8 cellular contexts compared by ENCODE assay signal in genomic region chr3:29282431-29283296, GRCh38. TPM values are rescaled to one million over a fixed set of nuclear protein-coding genes. Genes with fewer than 3 reads are reported as not detected.
DNase-seq lines count a peak whose midpoint lies in the region; TF ChIP-seq lines count a peak whose summit lies in the region.

No MANE protein-coding gene starts in this region.

- H3K9me3 ChIP-seq in endodermal cell (ENCODE audit: control insufficient read depth, low read length): no peaks in the 10 kb centered on the region
- H3K9me3 ChIP-seq in osteoblast (ENCODE audit: low read depth, low read length): no peaks in the 10 kb centered on the region
- no peaks in the 10 kb centered on the region for H3K9me3 ChIP-seq in PC-9 (ENCODE audit: insufficient read depth, low read depth)

- 46 to 55% methylated on average over 6 to 13 of the region's 14 CpGs for WGBS in endodermal cell (ENCODE audit: insufficient coverage in 1 of 2, insufficient read length in 1 of 2), 2 experiments

- POLR2A ChIA-PET in PC-9 (lab: Charles Lee; ENCODE audit: unreplicated experiment): no interaction called here

- peaks cover 3% of the 10 kb centered on the region for H3K27me3 Mint-ChIP-seq in endodermal cell (ENCODE audit: insufficient read depth)

- no peak overlapping the region for H3K9ac ChIP-seq in endodermal cell (ENCODE audit: extremely low read depth, low read length, poor library complexity, severe bottlenecking)

- BruUV-seq in PC-9 (replicated peaks; lab: Mats Ljungman, UMichigan): no TSS peak

- CTCF ChIA-PET in PC-9 (lab: Charles Lee): no interaction called here

- peak overlapping the region; percentile 72 for H3K4me3 ChIP-seq in endodermal cell (ENCODE audit: low read length)
- peak overlapping the region; percentile 93 for H3K4me3 ChIP-seq in osteoblast (ENCODE audit: insufficient read depth, low read length)
- no peak overlapping the region for H3K4me3 ChIP-seq in PC-9

- no peaks in the 10 kb centered on the region for H3K36me3 Mint-ChIP-seq in endodermal cell (ENCODE audit: low read depth)

- H3K4me1 ChIP-seq in endodermal cell (ENCODE audit: control insufficient read depth, insufficient read depth, low read length) (peaks cover 3% of the 10 kb centered on the region), osteoblast (ENCODE audit: insufficient read depth, low read length) (peaks cover 33% of the 10 kb centered on the region), PC-9 (replicated peaks; ENCODE audit: insufficient read depth) (no peaks in the 10 kb centered on the region; the same call in 1 of the 2 replicates)

- H3K27ac Mint-ChIP-seq in endodermal cell: peak overlapping the region; percentile 53

- H3K27me3 ChIP-seq in endodermal cell (ENCODE audit: control insufficient read depth, insufficient read depth, low read length, poor library complexity, severe bottlenecking) (no peaks in the 10 kb centered on the region), osteoblast (ENCODE audit: insufficient read depth, low read length) (no peaks in the 10 kb centered on the region), PC-9 (ENCODE audit: insufficient read depth, low read depth) (no peaks in the 10 kb centered on the region)

- TF ChIP-seq CTCF in endodermal cell (conservative IDR thresholded peaks at IDR 0.05): no peak
- no peak for TF ChIP-seq CTCF in osteoblast (IDR thresholded peaks at IDR 0.05; ENCODE audit: extremely low read depth, low read depth, low read length)
- TF ChIP-seq CTCF in PC-9 (conservative IDR thresholded peaks at IDR 0.05): no peak

- peak overlapping the region; percentile 31 for H2AFZ ChIP-seq in osteoblast (ENCODE audit: low read length)
- H2AFZ ChIP-seq in PC-9: no peak overlapping the region

- H3K4me3 Mint-ChIP-seq in endodermal cell: peak overlapping the region; percentile 65

- peak; percentile 62 for DNase-seq in Caki2 (ENCODE audit: low read depth)
- peak; percentile 28 for DNase-seq in NAMALWA (ENCODE audit: low spot score)
- DNase-seq in endodermal cell: peak; percentile 54
- DNase-seq in osteoblast (ENCODE audit: insufficient read length, low spot score, missing footprints): no peak
- no peak for DNase-seq in SHP77 treated with DMSO at 0.1 percent for 48 hours (lab: John Stamatoyannopoulos, UW)
- no peak for DNase-seq in dedifferentiated amniotic fluid mesenchymal stem cell (ENCODE audit: extremely low spot score)
- DNase-seq in PC-9: no peak
- DNase-seq in NCI-H2081 treated with DMSO at 0.1 percent for 48 hours (lab: John Stamatoyannopoulos, UW): no peak

- H3K4me1 Mint-ChIP-seq in endodermal cell: peaks cover 33% of the 10 kb centered on the region

- H3K79me2 ChIP-seq in osteoblast (ENCODE audit: insufficient read depth, low read length) (peaks cover 65% of the 10 kb centered on the region), PC-9 (ENCODE audit: low read depth) (no peaks in the 10 kb centered on the region)

- in situ Hi-C loops in Caki2 (cut with HindIII; ENCODE audit: low pct_unique_long_range_greater_than_20kb, low sequenced_read_pairs): no loop called here

- H3K36me3 ChIP-seq in endodermal cell (ENCODE audit: control insufficient read depth, insufficient read depth, low read length): no peaks in the 10 kb centered on the region
- no peaks in the 10 kb centered on the region for H3K36me3 ChIP-seq in osteoblast (ENCODE audit: insufficient read depth, low read length)
- no peaks in the 10 kb centered on the region for H3K36me3 ChIP-seq in PC-9 (ENCODE audit: low read depth)

- intact Hi-C loops in PC-9 (cut with micrococcal nuclease; ENCODE audit: unreplicated experiment): no loop called here

- no peaks in the 10 kb centered on the region for H3K9me3 Mint-ChIP-seq in endodermal cell

- no peaks in the 10 kb centered on the region for H3K9me2 ChIP-seq in PC-9 (ENCODE audit: insufficient read depth)

- H4K20me1 ChIP-seq in osteoblast (ENCODE audit: insufficient read depth, low read length): no peaks in the 10 kb centered on the region
- H4K20me1 ChIP-seq in PC-9 (ENCODE audit: insufficient read depth): no peaks in the 10 kb centered on the region

- peak overlapping the region; percentile 80 for H3K27ac ChIP-seq in endodermal cell (ENCODE audit: low read depth, low read length)
- H3K27ac ChIP-seq in osteoblast (ENCODE audit: low read depth, low read length): peak overlapping the region; percentile 98
- no peak overlapping the region for H3K27ac ChIP-seq in PC-9

- no peaks in the 10 kb centered on the region for H3F3A ChIP-seq in PC-9 (ENCODE audit: insufficient read depth, low read depth)

- H3K4me2 ChIP-seq in osteoblast (ENCODE audit: insufficient read depth, low read length) (peak overlapping the region; percentile 74), PC-9 (no peak overlapping the region)

RNA-seq across cellular contexts. Expression of gene RBMS3, which starts 1.8 kb away (rescaled TPM):
- 8.9 and 15.0 TPM in 2 replicates for total RNA-seq in Caki2 (2014; rRNA removed; shearing (Covaris generic); ENCODE audit: low replicate concordance)
- total RNA-seq in endodermal cell (1 to 10 TPM; 2.0 to 7.3 TPM), osteoblast (80.4 and 81.1 TPM in 2 replicates), PC-9 (2021) (3.5 and 3.9 TPM in 2 replicates)
- 8.8 TPM for polyA plus RNA-seq in endodermal cell (2013, experiment 1 of 2)
- 7.5 TPM for polyA plus RNA-seq in endodermal cell (2013, experiment 2 of 2)

Comparison
In these comparisons a context has a peak if more than half of its experiments do, and no peak if none do; other contexts are left out.
1. DNase-seq: peak in Caki2 (single experiment), NAMALWA (single experiment) and endodermal cell (single experiment); none in osteoblast (single experiment), SHP77 treated with DMSO at 0.1 percent for 48 hours (single experiment), dedifferentiated amniotic fluid mesenchymal stem cell (single experiment), PC-9 (0 of 2) and NCI-H2081 treated with DMSO at 0.1 percent for 48 hours (single experiment).